In the genomic region with DNA sequence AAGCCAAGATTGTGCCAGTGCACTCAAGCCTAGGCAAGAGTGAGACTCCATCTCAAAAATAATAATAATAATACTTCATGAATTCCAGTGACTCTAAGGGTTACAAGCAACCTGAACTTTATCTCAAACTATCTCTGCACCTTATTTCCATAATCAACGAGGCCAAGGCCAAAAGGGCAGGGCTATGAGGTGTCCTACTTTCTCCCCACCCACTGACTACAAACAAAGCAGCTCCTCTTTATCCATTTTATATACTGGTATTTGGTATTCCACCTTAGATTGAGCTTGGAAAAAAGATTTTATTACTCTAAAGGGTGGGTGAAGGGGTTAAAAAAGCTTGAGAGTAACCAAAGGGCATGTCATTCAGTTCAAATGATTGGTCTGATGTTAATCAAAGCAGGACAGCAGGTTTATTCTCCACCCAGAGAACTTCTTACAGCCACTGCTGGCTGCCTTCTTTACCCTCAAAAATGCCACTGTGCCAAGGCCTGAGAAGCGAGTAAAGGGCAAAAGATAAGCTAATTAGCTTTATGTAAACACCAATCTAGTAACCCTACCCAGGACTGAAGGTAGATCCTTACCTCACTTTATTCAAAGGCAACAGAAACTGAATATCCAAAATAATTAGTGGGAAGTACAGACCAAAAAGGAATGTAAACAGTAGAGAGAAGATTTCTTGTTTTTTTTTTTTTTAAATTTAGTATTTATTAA, we compare ENCODE assay signal across 23 cellular contexts. TPM values are rescaled to one million over a fixed set of nuclear protein-coding genes. Genes with fewer than 3 reads are reported as not detected.
A peak's percentile ranks its signal among the peaks of the same experiment; 100 is the strongest.
DNase-seq lines count a peak whose midpoint lies in the region; ATAC-seq, FAIRE-seq and TF ChIP-seq lines count a peak whose summit lies in the region.
"Had no signal": no experiment of that assay in that cellular context is flagged by ENCODE, and none has a peak within 500 bp of the region (broad histone marks: within the 10 kb centered on the region; RNA-seq: fewer than 3 reads in every experiment).

No MANE protein-coding gene starts in this region.

- WGBS in IMR-90 (ENCODE audit: extremely low coverage in 2 of 2, insufficient read length in 1 of 2), 2 experiments = no CpG with 5 or more reads among the region's 2 CpGs
- 14 to 24% methylated on average over 2 of the region's 2 CpGs for WGBS in body of pancreas, 2 donors
- 29% methylated on average over 2 of the region's 2 CpGs for WGBS in liver
- WGBS in pancreas, 2 donors = 8 to 12% methylated on average over 2 of the region's 2 CpGs
- no CpG with 5 or more reads among the region's 2 CpGs for WGBS in mesenchymal stem cell

- H3K27me3 Mint-ChIP-seq in T-helper 2 cell treated with Interferon-gamma antibody and Interleukin-4, amounts not matched to agents 5 μg/mL and 100 μg/mL, for 36 hours (ENCODE audit: low read depth) = no peaks in the 10 kb centered on the region
- H3K27me3 Mint-ChIP-seq in effector memory CD8-positive, alpha-beta T cell = no peaks in the 10 kb centered on the region
- H3K27me3 Mint-ChIP-seq: CD4-positive, CD25-positive, alpha-beta regulatory T cell had no signal

- no peak overlapping the region for H3K27ac Mint-ChIP-seq in T-helper 2 cell treated with Interferon-gamma antibody and Interleukin-4, amounts not matched to agents 5 μg/mL and 100 μg/mL, for 36 hours
- no peak overlapping the region for H3K27ac Mint-ChIP-seq in effector memory CD8-positive, alpha-beta T cell
- H3K27ac Mint-ChIP-seq: CD4-positive, CD25-positive, alpha-beta regulatory T cell had no signal

- no peak overlapping the region for H3K14ac ChIP-seq in IMR-90 (replicated peaks; ENCODE audit: low read depth, low read length)
- no peak overlapping the region for H3K14ac ChIP-seq in mesenchymal stem cell (ENCODE audit: low read length in 2 of 2)

- no peaks in the 10 kb centered on the region for H4K20me1 ChIP-seq in IMR-90 (ENCODE audit: insufficient read depth, low read length)

- H4K5ac ChIP-seq in IMR-90 (ENCODE audit: low read depth, low read length) = no peak overlapping the region

- H3K9ac ChIP-seq in IMR-90 (ENCODE audit: low read depth, low read length) (no peak overlapping the region), liver (ENCODE audit: low read depth in 1 of 2, low read length in 2 of 2) (no peak overlapping the region), mesenchymal stem cell (ENCODE audit: low read length) (no peak overlapping the region)

- H3K9me3 ChIP-seq in IMR-90 (ENCODE audit: control insufficient read depth, insufficient read depth, low read length) (no peaks in the 10 kb centered on the region), body of pancreas (no peaks in the 10 kb centered on the region), liver (ENCODE audit: control insufficient read depth in 4 of 4, low read length in 3 of 4) (no peaks in the 10 kb centered on the region), pancreas (no peaks in the 10 kb centered on the region), mesenchymal stem cell (ENCODE audit: control insufficient read depth, low read length) (no peaks in the 10 kb centered on the region)
- H3K9me3 ChIP-seq: MG63 had no signal

- H3K4me1 ChIP-seq in IMR-90 (ENCODE audit: control insufficient read depth, insufficient read depth, low read length) (peaks cover 9% of the 10 kb centered on the region; the same call in 1 of the 2 replicates), body of pancreas (peaks cover 7% of the 10 kb centered on the region), liver (ENCODE audit: control insufficient read depth in 4 of 4, insufficient read depth in 4 of 4, low read length in 3 of 4) (peaks cover 0 to 3% (median 1%) of the 10 kb centered on the region in 4 donors), pancreas (peaks cover 0 to 10% (median 4%) of the 10 kb centered on the region in 3 donors), mesenchymal stem cell (ENCODE audit: control insufficient read depth, insufficient read depth, low read depth, low read length) (peaks cover 7% of the 10 kb centered on the region)

- H2BK120ac ChIP-seq in IMR-90 (ENCODE audit: low read depth, low read length) (no peak overlapping the region), mesenchymal stem cell (ENCODE audit: low read depth, low read length) (no peak overlapping the region)

- H3K9me3 Mint-ChIP-seq in T-helper 2 cell treated with Interferon-gamma antibody and Interleukin-4, amounts not matched to agents 5 μg/mL and 100 μg/mL, for 36 hours = no peaks in the 10 kb centered on the region
- H3K9me3 Mint-ChIP-seq in effector memory CD8-positive, alpha-beta T cell = no peaks in the 10 kb centered on the region
- H3K9me3 Mint-ChIP-seq: CD4-positive, CD25-positive, alpha-beta regulatory T cell had no signal

- no peaks in the 10 kb centered on the region for H3K36me3 Mint-ChIP-seq in T-helper 2 cell treated with Interferon-gamma antibody and Interleukin-4, amounts not matched to agents 5 μg/mL and 100 μg/mL, for 36 hours (ENCODE audit: low read depth)
- peaks cover 2% of the 10 kb centered on the region for H3K36me3 Mint-ChIP-seq in effector memory CD8-positive, alpha-beta T cell (ENCODE audit: insufficient read depth)
- H3K36me3 Mint-ChIP-seq: CD4-positive, CD25-positive, alpha-beta regulatory T cell had no signal

- in situ Hi-C loops in IMR-90 (cut with MboI; ENCODE audit: low sequenced_read_pairs) = no loop called here

- no peak for TF ChIP-seq RAD21 in IMR-90 (IDR thresholded peaks at IDR 0.05; ENCODE audit: low read length)
- no peak for TF ChIP-seq RAD21 in liver (IDR thresholded peaks at IDR 0.05)

- no peaks in the 10 kb centered on the region for H3K36me3 ChIP-seq in IMR-90 (ENCODE audit: control insufficient read depth, insufficient read depth, low read length)
- no peaks in the 10 kb centered on the region for H3K36me3 ChIP-seq in body of pancreas (replicated peaks in 1 of 2; ENCODE audit: insufficient read depth in 1 of 2, low read depth in 2 of 2)
- H3K36me3 ChIP-seq in liver (ENCODE audit: control insufficient read depth in 4 of 4, insufficient read depth in 3 of 4, low read depth in 1 of 4, low read length in 3 of 4) = no peaks in the 10 kb centered on the region
- no peaks in the 10 kb centered on the region for H3K36me3 ChIP-seq in pancreas
- H3K36me3 ChIP-seq in mesenchymal stem cell (ENCODE audit: control insufficient read depth in 1 of 2, insufficient read depth in 2 of 2, low read depth in 1 of 2, low read length in 2 of 2) = no peaks in the 10 kb centered on the region

- no peak overlapping the region for H3K4ac ChIP-seq in IMR-90 (ENCODE audit: low read depth, low read length)
- no peak overlapping the region for H3K4ac ChIP-seq in mesenchymal stem cell (ENCODE audit: low read depth in 1 of 2, low read length in 2 of 2)

- TF ChIP-seq CTCF in IMR-90 (conservative IDR thresholded peaks at IDR 0.05; ENCODE audit: low read depth, low read length) (no peak), body of pancreas (IDR thresholded peaks at IDR 0.05) (no peak), liver (IDR thresholded peaks at IDR 0.05; ENCODE audit: low read depth, low read length, missing input control) (no peak), pancreas (IDR thresholded peaks at IDR 0.05) (no peak)

- H2BK15ac ChIP-seq in IMR-90 (ENCODE audit: low read depth, low read length) (no peak overlapping the region), mesenchymal stem cell (ENCODE audit: low read depth, poor library complexity, severe bottlenecking) (no peak overlapping the region)

- H2BK5ac ChIP-seq in IMR-90 (ENCODE audit: low read depth, low read length, poor library complexity, severe bottlenecking) (no peak overlapping the region), mesenchymal stem cell (ENCODE audit: low read depth, low read length, poor library complexity, severe bottlenecking) (no peak overlapping the region)

- ATAC-seq in IMR-90 (ENCODE audit: low read depth) (peak; percentile 52; the same call in 1 of the 2 replicates), body of pancreas (peak; percentile 38), pancreas (peak; percentile 56 to 92 (median 72)), GM19395 (IDR thresholded peaks at IDR 0.05; ENCODE audit: unreplicated experiment) (no peak)
- ATAC-seq in effector memory CD8-positive, alpha-beta T cell (replicated peaks) = no peak
- ATAC-seq: K562, Right ventricle myocardium inferior had no signal

- H3K4me3 Mint-ChIP-seq in T-helper 2 cell treated with Interferon-gamma antibody and Interleukin-4, amounts not matched to agents 5 μg/mL and 100 μg/mL, for 36 hours = no peak overlapping the region
- no peak overlapping the region for H3K4me3 Mint-ChIP-seq in effector memory CD8-positive, alpha-beta T cell
- H3K4me3 Mint-ChIP-seq: CD4-positive, CD25-positive, alpha-beta regulatory T cell had no signal

- CTCF ChIA-PET in IMR-90 (lab: Yijun Ruan, JAX) = no interaction called here

- H2BK12ac ChIP-seq in mesenchymal stem cell (ENCODE audit: low read length in 2 of 2) = no peak overlapping the region

- H2AK9ac ChIP-seq in IMR-90 (replicated peaks; ENCODE audit: low read depth, low read length, poor library complexity) = no peak overlapping the region

- no peak overlapping the region for H3K4me3 ChIP-seq in IMR-90 (ENCODE audit: insufficient read depth, low read depth, low read length)
- H3K4me3 ChIP-seq in body of pancreas = no peak overlapping the region
- no peak overlapping the region for H3K4me3 ChIP-seq in liver (ENCODE audit: low read depth in 1 of 3, low read length in 3 of 3)
- H3K4me3 ChIP-seq in pancreas = no peak overlapping the region
- no peak overlapping the region for H3K4me3 ChIP-seq in mesenchymal stem cell (ENCODE audit: insufficient read depth in 1 of 2, low read depth in 1 of 2, low read length in 2 of 2)
- H3K4me3 ChIP-seq: K562, MG63 had no signal

- H2BK20ac ChIP-seq in IMR-90 (ENCODE audit: low read depth, low read length) = no peak overlapping the region

- H3K27me3 ChIP-seq in IMR-90 (ENCODE audit: control insufficient read depth, insufficient read depth, low read length) = no peaks in the 10 kb centered on the region
- no peaks in the 10 kb centered on the region for H3K27me3 ChIP-seq in body of pancreas
- no peaks in the 10 kb centered on the region for H3K27me3 ChIP-seq in liver (ENCODE audit: control insufficient read depth in 4 of 4, insufficient read depth in 4 of 4, low read length in 3 of 4)
- peaks cover 0 to 4% (median 0%) of the 10 kb centered on the region in 4 donors for H3K27me3 ChIP-seq in pancreas
- H3K27me3 ChIP-seq in mesenchymal stem cell (ENCODE audit: control insufficient read depth in 1 of 2, insufficient read depth in 1 of 2, low read length in 2 of 2) = no peaks in the 10 kb centered on the region
- H3K27me3 ChIP-seq: MG63 had no signal

- DNase-seq in IMR-90 = no peak
- DNase-seq in body of pancreas = peak in 2 of 4 donors; percentile 14 to 36
- no peak for DNase-seq in pancreas
- no peak for DNase-seq in mesenchymal stem cell
- DNase-seq in T-helper 2 cell treated with Interferon-gamma antibody and Interleukin-4, amounts not matched to agents 5 μg/mL and 100 μg/mL, for 36 hours (ENCODE audit: low spot score) = no peak
- DNase-seq in effector memory CD8-positive, alpha-beta T cell = no peak
- DNase-seq: CD4-positive, CD25-positive, alpha-beta regulatory T cell; EL; GF-D8; MG63; NCI-H187; NCI-H226; NCI-H510A treated with DMSO at 0.1 percent for 48 hours; NCI-H82; OCI-M1 had no signal

- H3K18ac ChIP-seq in IMR-90 (ENCODE audit: low read depth, low read length) (no peak overlapping the region), mesenchymal stem cell (ENCODE audit: low read depth in 1 of 2, low read length in 2 of 2) (no peak overlapping the region)

- H3K79me1 ChIP-seq in IMR-90 (ENCODE audit: low read depth in 1 of 2, low read length in 2 of 2) (0 out of 4 replicates have a peak, but pooled peaks cover 0 to 3% of the 10 kb centered on the region in 2 experiments), mesenchymal stem cell (replicated peaks; ENCODE audit: low read length, poor library complexity, severe bottlenecking) (no peaks in the 10 kb centered on the region)

- intact Hi-C loops in IMR-90 (cut with micrococcal nuclease) (no loop called here), body of pancreas (cut with DNase I) (no loop called here), pancreas (cut with DNase I) (no loop called here)

- H4K91ac ChIP-seq in IMR-90 (ENCODE audit: insufficient read depth, low read depth, low read length) (no peak overlapping the region), mesenchymal stem cell (ENCODE audit: low read length) (no peak overlapping the region)

- H3K23ac ChIP-seq in IMR-90 (ENCODE audit: low read depth, low read length) (no peak overlapping the region), mesenchymal stem cell (ENCODE audit: low read length in 2 of 2) (no peak overlapping the region)

- no TSS peak for BruUV-seq in IMR-90 (replicated peaks; lab: Mats Ljungman, UMichigan)

- no peak overlapping the region for H2AFZ ChIP-seq in IMR-90 (replicated peaks; ENCODE audit: low read length, poor library complexity)
- no peak overlapping the region for H2AFZ ChIP-seq in mesenchymal stem cell (ENCODE audit: low read depth, low read length)

- H3K4me2 ChIP-seq in IMR-90 (ENCODE audit: low read depth, low read length) = peak overlapping the region; percentile 22; the same call in 1 of the 2 replicates
- no peak overlapping the region for H3K4me2 ChIP-seq in mesenchymal stem cell (ENCODE audit: low read length, poor library complexity, severe bottlenecking)

- H3K27ac ChIP-seq in IMR-90 (ENCODE audit: insufficient read depth, low read length) (no peak overlapping the region), body of pancreas (peak overlapping the region in 1 of 4 donors; percentile 21), liver (ENCODE audit: low read depth in 1 of 2, low read length in 2 of 2) (peak overlapping the region in 1 of 2 donors; percentile 33), pancreas (peak overlapping the region in 1 of 4 donors; percentile 18), mesenchymal stem cell (ENCODE audit: low read length, poor library complexity, severe bottlenecking) (no peak overlapping the region)

- no peak for FAIRE-seq in pancreas (lab: Jason Lieb, UNC)
- FAIRE-seq: GM19239, H54, K562 had no signal

- H2AK5ac ChIP-seq in IMR-90 (ENCODE audit: low read depth, low read length) (no peak overlapping the region), mesenchymal stem cell (ENCODE audit: low read length, severe bottlenecking) (no peak overlapping the region)

- dilution Hi-C loops in IMR-90 (cut with HindIII; ENCODE audit: low sequenced_read_pairs, unreplicated experiment) = no loop called here

- POLR2A ChIA-PET in IMR-90 (lab: Charles Lee; ENCODE audit: unreplicated experiment) = no interaction called here

- H3K56ac ChIP-seq in IMR-90 (ENCODE audit: extremely low read depth, insufficient read depth, low read length) = 0 out of 2 replicates have a peak overlapping the region, but pooled peaks have one; percentile 12

- peaks cover 2% of the 10 kb centered on the region; the same call in 1 of the 2 replicates for H3K9me1 ChIP-seq in IMR-90 (ENCODE audit: insufficient read depth, low read length)

- no peak overlapping the region for H4K8ac ChIP-seq in IMR-90 (ENCODE audit: low read depth in 2 of 2, low read length in 2 of 2)
- H4K8ac ChIP-seq in mesenchymal stem cell (ENCODE audit: low read length) = no peak overlapping the region

- TF ChIP-seq POLR2A in IMR-90 (IDR thresholded peaks at IDR 0.05; ENCODE audit: low read depth, low read length) (no peak), body of pancreas (IDR thresholded peaks at IDR 0.05) (no peak)

- H3K4me1 Mint-ChIP-seq in T-helper 2 cell treated with Interferon-gamma antibody and Interleukin-4, amounts not matched to agents 5 μg/mL and 100 μg/mL, for 36 hours (ENCODE audit: low read depth) = peaks cover 5% of the 10 kb centered on the region
- peaks cover 0 to 2% of the 10 kb centered on the region in 2 donors for H3K4me1 Mint-ChIP-seq in effector memory CD8-positive, alpha-beta T cell (ENCODE audit: low read depth in 2 of 2)

RNA-seq across cellular contexts. Expression of gene APOO, which starts 28.2 kb away (rescaled TPM):
- 9.0 and 11.4 TPM in 2 replicates for total RNA-seq in IMR-90 (2012; rRNA removed)
- polyA plus RNA-seq in IMR-90 (2012; rRNA removed) = 14.2 and 15.2 TPM in 2 replicates
- polyA plus RNA-seq in IMR-90 (2012; cell fraction: cytosol; rRNA removed) = 3.4 and 3.9 TPM in 2 replicates
- polyA plus RNA-seq in IMR-90 (2012; cell fraction: nucleus; rRNA removed; ENCODE audit: low replicate concordance) = 1.4 and 4.0 TPM in 2 replicates
- total RNA-seq in body of pancreas = 1 to 10 TPM; 7.5 to 9.9 TPM
- total RNA-seq in liver = 1 to 10 TPM; 5.4 TPM
- polyA plus RNA-seq in liver = 10 to 100 TPM; 12.1 to 18.0 TPM
- 10 to 100 TPM in 1 of 6 donors, 1 to 10 TPM in 5; 4.8 to 11.5 (median 7.6) TPM for total RNA-seq in pancreas
- polyA plus RNA-seq in pancreas = 10 to 100 TPM in 1 of 2 donors, 1 to 10 TPM in 1; 10.0 to 16.9 TPM
- 48.2 TPM for polyA plus RNA-seq in mesenchymal stem cell (2013, experiment 1 of 2)
- polyA plus RNA-seq in mesenchymal stem cell (2013, experiment 2 of 2) = 54.2 TPM

RNA-seq across cellular contexts. Expression of gene CXorf58, which starts 28.3 kb away (rescaled TPM):
- not detected in 2 replicates for total RNA-seq in IMR-90 (2012; rRNA removed)
- polyA plus RNA-seq in IMR-90 (2012; rRNA removed) = not detected in 2 replicates
- not detected in 2 replicates for polyA plus RNA-seq in IMR-90 (2012; cell fraction: cytosol; rRNA removed)
- not detected in 2 replicates for polyA plus RNA-seq in IMR-90 (2012; cell fraction: nucleus; rRNA removed; ENCODE audit: low replicate concordance)
- total RNA-seq in body of pancreas = under 1 TPM in 1 of 2 donors, not detected in 1; 0.26 TPM
- under 1 TPM; 0.05 to 0.17 TPM for total RNA-seq in liver
- not detected for polyA plus RNA-seq in liver
- under 1 TPM in 5 of 6 donors, not detected in 1; 0.09 to 0.40 (median 0.16) TPM for total RNA-seq in pancreas
- under 1 TPM; 0.07 to 0.19 TPM for polyA plus RNA-seq in pancreas
- polyA plus RNA-seq in mesenchymal stem cell (2013, experiment 1 of 2) = not detected
- polyA plus RNA-seq in mesenchymal stem cell (2013, experiment 2 of 2) = not detected
- total RNA-seq: A673; CD4-positive, CD25-positive, alpha-beta regulatory T cell had no signal
- polyA plus RNA-seq: BJ; CD4-positive, CD25-positive, alpha-beta regulatory T cell had no signal

Comparison
In these comparisons a context has a peak if more than half of its experiments do, and no peak if none do; other contexts are left out.
1. ATAC-seq: peak in IMR-90 (single experiment), body of pancreas (single experiment) and pancreas (4 of 4); none in GM19395 (single experiment) and effector memory CD8-positive, alpha-beta T cell (single experiment).